ENCODE assay signal across 8 cellular contexts in the genomic region with DNA sequence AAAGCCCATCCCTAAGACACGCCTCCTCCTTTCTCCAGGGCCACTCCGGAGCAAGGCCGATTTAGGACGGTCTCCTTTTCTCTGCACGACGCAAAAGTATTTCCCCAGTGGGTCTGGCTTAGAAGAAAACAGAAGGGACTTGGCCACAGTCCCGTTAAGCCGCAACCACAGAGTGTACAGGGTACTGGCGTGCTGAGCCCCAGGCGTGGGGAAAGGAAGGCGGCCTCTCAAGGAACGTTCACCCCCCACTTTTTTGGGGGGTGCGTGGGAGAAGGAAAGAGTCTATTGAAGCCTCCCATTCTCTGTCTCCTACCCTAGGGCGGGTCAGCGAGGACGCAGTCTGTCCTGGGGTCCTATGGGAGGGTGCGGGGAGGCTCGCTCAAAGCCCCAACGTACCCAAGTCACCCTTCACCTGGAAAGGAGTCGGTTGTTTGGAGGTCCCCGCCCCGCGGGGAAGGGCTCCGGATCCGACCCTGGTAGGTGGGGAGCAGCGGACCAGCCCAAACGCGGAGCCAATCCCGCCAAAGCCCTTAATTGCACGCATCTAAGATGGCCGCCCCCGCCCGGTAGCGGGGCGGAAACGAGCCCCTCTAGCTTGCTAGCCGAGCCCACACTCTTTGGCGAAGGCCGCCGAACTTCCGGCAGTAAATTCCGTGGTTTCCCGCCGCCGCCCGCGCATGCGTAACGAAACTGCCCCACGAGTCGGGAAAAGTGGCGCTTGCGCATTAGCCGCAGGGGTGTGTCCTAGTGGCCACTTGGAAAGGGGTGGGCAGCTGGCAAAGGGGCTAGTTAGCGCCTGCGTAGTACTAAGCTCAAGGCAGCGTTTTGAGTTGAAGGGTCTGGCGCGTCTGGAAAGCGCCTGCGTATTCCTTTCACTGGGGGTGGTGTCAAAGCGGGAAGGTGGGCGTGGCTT. TPM values are rescaled to one million over a fixed set of nuclear protein-coding genes. Genes with fewer than 3 reads are reported as not detected.
DNase-seq lines count a peak whose midpoint lies in the region; ATAC-seq and TF ChIP-seq lines count a peak whose summit lies in the region.

A gene with protein sequence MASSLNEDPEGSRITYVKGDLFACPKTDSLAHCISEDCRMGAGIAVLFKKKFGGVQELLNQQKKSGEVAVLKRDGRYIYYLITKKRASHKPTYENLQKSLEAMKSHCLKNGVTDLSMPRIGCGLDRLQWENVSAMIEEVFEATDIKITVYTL (minus strand): TSS at position 434 of the 913 bp plus-strand sequence. CDS start 722 bp downstream, outside the sequence.

- peaks cover 51% of the 10 kb centered on the region for H3K4me1 Mint-ChIP-seq in activated naive CD8-positive, alpha-beta T cell (ENCODE audit: low read depth)
- H3K4me1 Mint-ChIP-seq in glutamatergic neuron (ENCODE audit: low read depth, unreplicated experiment), result peaks cover 31% of the 10 kb centered on the region
- H3K4me1 Mint-ChIP-seq in osteocyte (ENCODE audit: unreplicated experiment), result peaks cover 27% of the 10 kb centered on the region

- DNase-seq in GM10266 (ENCODE audit: extremely low spot score) (peak; percentile 65), NCI-H1105 (lab: John Stamatoyannopoulos, UW) (peak; percentile 100), SKM-1 treated with dmso at 0.1 percent for 144 hours (lab: John Stamatoyannopoulos, UW; ENCODE audit: unreplicated experiment) (peak; percentile 100), glutamatergic neuron (peak; percentile 99), osteocyte (ENCODE audit: extremely low spot score, unreplicated experiment) (peak; percentile 100)

- H3K9me3 Mint-ChIP-seq in activated naive CD8-positive, alpha-beta T cell (ENCODE audit: low read depth), result no peaks in the 10 kb centered on the region
- peaks cover 13% of the 10 kb centered on the region for H3K9me3 Mint-ChIP-seq in glutamatergic neuron (ENCODE audit: unreplicated experiment)
- H3K9me3 Mint-ChIP-seq in osteocyte (ENCODE audit: unreplicated experiment), result no peaks in the 10 kb centered on the region

- no peaks in the 10 kb centered on the region for H3K27me3 ChIP-seq in thymus (ENCODE audit: control insufficient read depth, insufficient read depth)

- H3K4me3 ChIP-seq in thymus (ENCODE audit: low read length), result peak within 1 kb of the TSS; percentile 76

- peak within 1 kb of the TSS; percentile 96 for H3K27ac Mint-ChIP-seq in activated naive CD8-positive, alpha-beta T cell
- H3K27ac Mint-ChIP-seq in glutamatergic neuron (ENCODE audit: unreplicated experiment) (peak within 1 kb of the TSS; percentile 85), osteocyte (ENCODE audit: unreplicated experiment) (peak within 1 kb of the TSS; percentile 99)

- no peak for TF ChIP-seq CTCF in GM10266 (IDR thresholded peaks at IDR 0.05; ENCODE audit: control insufficient read depth, insufficient read depth, low read depth, missing control alignments)
- TF ChIP-seq CTCF in glutamatergic neuron (IDR thresholded peaks at IDR 0.05; ENCODE audit: partially characterized antibody, unreplicated experiment), result no peak
- no peak for TF ChIP-seq CTCF in osteocyte (IDR thresholded peaks at IDR 0.05)

- no peaks in the 10 kb centered on the region for H3K9me3 ChIP-seq in thymus (ENCODE audit: control insufficient read depth)

- peaks cover 25% of the 10 kb centered on the region for H3K4me1 ChIP-seq in thymus (ENCODE audit: control insufficient read depth, insufficient read depth, low read length)

- WGBS in thymus, result under 1% methylated on average over 63 of the region's 63 CpGs

- H3K27ac ChIP-seq in thymus (ENCODE audit: low read depth), result peak within 1 kb of the TSS; percentile 99

- peak; percentile 59 for ATAC-seq in HG02623 (IDR thresholded peaks at IDR 0.05; ENCODE audit: unreplicated experiment)

- H3K36me3 Mint-ChIP-seq in activated naive CD8-positive, alpha-beta T cell, result peaks cover 7% of the 10 kb centered on the region
- H3K36me3 Mint-ChIP-seq in glutamatergic neuron (ENCODE audit: unreplicated experiment) (peaks cover 4% of the 10 kb centered on the region), osteocyte (ENCODE audit: unreplicated experiment) (no peaks in the 10 kb centered on the region)

- H3K27me3 Mint-ChIP-seq in activated naive CD8-positive, alpha-beta T cell, result no peaks in the 10 kb centered on the region
- H3K27me3 Mint-ChIP-seq in glutamatergic neuron (ENCODE audit: unreplicated experiment), result peaks cover 11% of the 10 kb centered on the region
- no peaks in the 10 kb centered on the region for H3K27me3 Mint-ChIP-seq in osteocyte (ENCODE audit: unreplicated experiment)

- peaks cover 3% of the 10 kb centered on the region for H3K36me3 ChIP-seq in thymus (ENCODE audit: control insufficient read depth, insufficient read depth)

- H3K4me3 Mint-ChIP-seq in activated naive CD8-positive, alpha-beta T cell, result peak within 1 kb of the TSS; percentile 97
- H3K4me3 Mint-ChIP-seq in glutamatergic neuron (ENCODE audit: unreplicated experiment) (peak within 1 kb of the TSS; percentile 91), osteocyte (ENCODE audit: unreplicated experiment) (peak within 1 kb of the TSS; percentile 91)

RNA-seq across cellular contexts. Expression of the gene that starts here (rescaled TPM):
- 24.4 TPM for total RNA-seq in glutamatergic neuron (ENCODE audit: unreplicated experiment)
- total RNA-seq in osteocyte, result 14.7 and 17.2 TPM in 2 replicates
- 50.9 TPM for polyA plus RNA-seq in thymus

Comparison
In these comparisons a context has a peak if more than half of its experiments do, and no peak if none do; other contexts are left out.
1. Peak in every context shown above with its lines: DNase-seq, ATAC-seq, H3K4me3 ChIP-seq and H3K27ac ChIP-seq.